Comparison of ENCODE assay signal across 8 cellular contexts in the genomic region with DNA sequence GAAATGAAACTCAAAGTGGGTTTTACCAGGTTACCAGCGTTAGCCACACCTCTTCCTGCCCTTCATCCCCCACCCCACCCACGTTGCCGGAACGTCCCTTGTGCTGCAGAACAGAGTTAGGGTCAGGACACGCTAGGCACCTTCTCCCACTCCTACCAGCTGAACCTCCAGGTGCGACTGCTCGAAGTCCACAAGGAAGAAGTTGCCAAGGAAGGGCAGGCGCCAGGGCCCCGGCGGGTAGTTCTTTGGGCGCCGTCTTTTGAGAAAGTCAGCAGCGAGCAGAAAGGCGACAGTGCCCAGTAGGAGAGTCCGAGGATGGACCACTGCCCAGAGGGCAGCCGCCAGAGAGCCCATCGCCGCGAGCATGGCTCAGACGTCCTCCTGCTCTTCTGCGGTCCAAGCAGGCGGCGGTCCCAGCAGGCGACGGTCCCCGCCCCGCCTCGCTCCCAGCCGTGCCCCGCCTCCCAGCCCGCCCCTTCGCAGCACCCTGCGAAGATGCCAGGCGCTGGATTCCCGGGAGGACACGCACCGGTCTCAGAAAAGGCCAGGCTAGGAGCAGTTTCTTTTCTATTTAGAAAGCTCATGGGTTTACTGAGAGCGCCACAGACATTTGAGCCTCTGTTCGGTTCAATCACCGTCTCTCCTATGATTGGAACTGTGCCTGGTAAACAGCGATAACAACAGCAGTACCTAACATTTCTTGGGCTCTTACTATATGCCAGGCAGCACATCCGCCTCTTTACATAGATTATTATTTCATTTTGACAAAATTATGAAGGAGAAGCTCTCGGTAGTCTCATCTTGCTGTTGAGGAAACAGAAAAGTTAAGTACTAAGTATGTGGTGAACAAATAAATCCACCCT. TPM values are rescaled to one million over a fixed set of nuclear protein-coding genes. Genes with fewer than 3 reads are reported as not detected.
A peak's percentile ranks its signal among the peaks of the same experiment; 100 is the strongest.
DNase-seq lines count a peak whose midpoint lies in the region; ATAC-seq and TF ChIP-seq lines count a peak whose summit lies in the region.

Gene CYP2J2, minus strand, starts transcription at position 393 of the 863 bp plus-strand sequence. Its CDS starts 27 bp downstream, at position 366.

- peak; percentile 98 for ATAC-seq in activated CD8-positive, alpha-beta memory T cell treated with anti-CD3 and anti-CD28 coated beads, Interleukin-2, amount 10 ng/mL, durations not matched to agents 7 days and 5 days
- ATAC-seq in esophagus mucosa, result peak; percentile 86
- peak; percentile 97 for ATAC-seq in stimulated activated naive CD8-positive, alpha-beta T cell treated with anti-CD3 and anti-CD28 coated beads, Interleukin-15, Interleukin-2, amounts not matched to agents 100 U/mL and 50 U/mL, for 24 hours

- peak within 1 kb of the TSS; percentile 43 to 54 for H3K4me3 ChIP-seq in muscle layer of colon (ENCODE audit: low read depth in 1 of 2, low read length in 2 of 2)

- TF ChIP-seq CTCF in HFFc6 (IDR thresholded peaks at IDR 0.05), result no peak

- peaks cover 12% of the 10 kb centered on the region for H3K4me1 Mint-ChIP-seq in HFFc6 (ENCODE audit: low read depth)
- H3K4me1 Mint-ChIP-seq in activated CD8-positive, alpha-beta memory T cell treated with anti-CD3 and anti-CD28 coated beads, Interleukin-2, amount 10 ng/mL, durations not matched to agents 7 days and 5 days, result peaks cover 17% of the 10 kb centered on the region

- CTCF ChIA-PET in activated CD8-positive, alpha-beta memory T cell treated with anti-CD3 and anti-CD28 coated beads, Interleukin-2, amount 10 ng/mL, durations not matched to agents 7 days and 5 days (lab: Charles Lee), result interaction anchor here (1.0 kb wide), 1 partner anchor 21 kb away, joined by 3 read pairs; no protein-coding TSS in a partner anchor

- H3K9ac ChIP-seq in muscle layer of colon (ENCODE audit: low read length), result no peak within 1 kb of the TSS

- no peak within 1 kb of the TSS for H3K27ac Mint-ChIP-seq in HFFc6
- H3K27ac Mint-ChIP-seq in activated CD8-positive, alpha-beta memory T cell treated with anti-CD3 and anti-CD28 coated beads, Interleukin-2, amount 10 ng/mL, durations not matched to agents 7 days and 5 days, result peak within 1 kb of the TSS; percentile 69

- peaks cover 9 to 11% of the 10 kb centered on the region in 2 donors for H3K27me3 ChIP-seq in muscle layer of colon (ENCODE audit: control insufficient read depth in 1 of 2, insufficient read depth in 2 of 2, low read length in 2 of 2)

- H3K9me3 ChIP-seq in muscle layer of colon (ENCODE audit: low read length), result no peaks in the 10 kb centered on the region

- H3K36me3 ChIP-seq in muscle layer of colon (ENCODE audit: insufficient read depth, low read length), result no peaks in the 10 kb centered on the region

- no peaks in the 10 kb centered on the region for H3K36me3 Mint-ChIP-seq in HFFc6 (ENCODE audit: low read depth)
- peaks cover 17% of the 10 kb centered on the region for H3K36me3 Mint-ChIP-seq in activated CD8-positive, alpha-beta memory T cell treated with anti-CD3 and anti-CD28 coated beads, Interleukin-2, amount 10 ng/mL, durations not matched to agents 7 days and 5 days

- H3K4me1 ChIP-seq in muscle layer of colon (ENCODE audit: insufficient read depth, low read length), result no peaks in the 10 kb centered on the region

- peaks cover 1% of the 10 kb centered on the region; the same call in 1 of the 2 replicates for H3K27me3 Mint-ChIP-seq in HFFc6 (ENCODE audit: insufficient read depth)
- H3K27me3 Mint-ChIP-seq in activated CD8-positive, alpha-beta memory T cell treated with anti-CD3 and anti-CD28 coated beads, Interleukin-2, amount 10 ng/mL, durations not matched to agents 7 days and 5 days, result peaks cover 60% of the 10 kb centered on the region

- H3K9me3 Mint-ChIP-seq in HFFc6, result no peaks in the 10 kb centered on the region; the same call in 1 of the 2 replicates
- peaks cover 4% of the 10 kb centered on the region for H3K9me3 Mint-ChIP-seq in activated CD8-positive, alpha-beta memory T cell treated with anti-CD3 and anti-CD28 coated beads, Interleukin-2, amount 10 ng/mL, durations not matched to agents 7 days and 5 days (ENCODE audit: low read depth)

- H3K27ac ChIP-seq in muscle layer of colon (ENCODE audit: low read depth, low read length), result no peak within 1 kb of the TSS

- DNase-seq in EL, result peak; percentile 53
- no peak for DNase-seq in HFFc6
- peak; percentile 61 for DNase-seq in NCI-H2196 (lab: John Stamatoyannopoulos, UW; ENCODE audit: unreplicated experiment)
- DNase-seq in activated CD8-positive, alpha-beta memory T cell treated with anti-CD3 and anti-CD28 coated beads, Interleukin-2, amount 10 ng/mL, durations not matched to agents 7 days and 5 days, result peak; percentile 62
- DNase-seq in stimulated activated naive CD8-positive, alpha-beta T cell treated with anti-CD3 and anti-CD28 coated beads, Interleukin-15, Interleukin-2, amounts not matched to agents 100 U/mL and 50 U/mL, for 24 hours, result peak; percentile 71
- DNase-seq in Kasumi-1 (lab: John Stamatoyannopoulos, UW), result no peak

- peak within 1 kb of the TSS; percentile 77 for H3K4me3 Mint-ChIP-seq in HFFc6
- H3K4me3 Mint-ChIP-seq in activated CD8-positive, alpha-beta memory T cell treated with anti-CD3 and anti-CD28 coated beads, Interleukin-2, amount 10 ng/mL, durations not matched to agents 7 days and 5 days, result peak within 1 kb of the TSS; percentile 81

RNA-seq across cellular contexts. Expression of gene CYP2J2, which starts in this region (rescaled TPM):
- under 1 TPM in 2 of 6 experiments, not detected in 4; 0.14 TPM for total RNA-seq in HFFc6 (2021; fragmentation: NEBNext Ultra II Directional; extraction: Animal tissue kit (Norgen Biotek cat#: 25700))
- 1 to 10 TPM; 2.2 to 4.5 TPM for total RNA-seq in activated CD8-positive, alpha-beta memory T cell treated with anti-CD3 and anti-CD28 coated beads, Interleukin-2, amount 10 ng/mL, durations not matched to agents 7 days and 5 days
- total RNA-seq in esophagus mucosa, result 8.8 TPM

Comparison
In these comparisons a context has a peak if more than half of its experiments do, and no peak if none do; other contexts are left out.
1. DNase-seq: peak in EL (single experiment), NCI-H2196 (single experiment), activated CD8-positive, alpha-beta memory T cell treated with anti-CD3 and anti-CD28 coated beads, Interleukin-2, amount 10 ng/mL, durations not matched to agents 7 days and 5 days (single experiment) and stimulated activated naive CD8-positive, alpha-beta T cell treated with anti-CD3 and anti-CD28 coated beads, Interleukin-15, Interleukin-2, amounts not matched to agents 100 U/mL and 50 U/mL, for 24 hours (single experiment); none in HFFc6 (single experiment) and Kasumi-1 (0 of 2).
2. Peak in every context shown above with its lines, with median percentiles within 50 percentile points of each other: ATAC-seq.